In genomic region chr21:45592208-45592619, GRCh38 we compare ENCODE assay signal across 9 cellular contexts. TPM values are rescaled to one million over a fixed set of nuclear protein-coding genes. Genes with fewer than 3 reads are reported as not detected.
A peak's percentile ranks its signal among the peaks of the same experiment; 100 is the strongest.
DNase-seq lines count a peak whose midpoint lies in the region; ATAC-seq, FAIRE-seq and TF ChIP-seq lines count a peak whose summit lies in the region.
"Had no signal": no experiment of that assay in that cellular context is flagged by ENCODE, and none has a peak within 500 bp of the region (broad histone marks: within the 10 kb centered on the region; RNA-seq: fewer than 3 reads in every experiment).

No MANE protein-coding gene starts in this region.

- POLR2A ChIA-PET in HCT116 (lab: Charles Lee): interaction anchor here (1.2 kb wide), 1 partner anchor 36 kb away, joined by 5 read pairs; no protein-coding TSS in a partner anchor

- no peaks in the 10 kb centered on the region for H3K4me1 Mint-ChIP-seq in GM23338

- peaks cover 19% of the 10 kb centered on the region for H3K27me3 Mint-ChIP-seq in GM23338 (ENCODE audit: insufficient read depth, low read depth, poor library complexity)

- no peak overlapping the region for H3K9ac ChIP-seq in HCT116 (ENCODE audit: low read length)

- no peaks in the 10 kb centered on the region for H4K20me1 ChIP-seq in HCT116 (ENCODE audit: insufficient read depth)
- no peaks in the 10 kb centered on the region; the same call in 1 of the 2 replicates for H4K20me1 ChIP-seq in GM23338 (replicated peaks; ENCODE audit: insufficient read depth)

- BruUV-seq in HCT116 (replicated peaks; lab: Mats Ljungman, UMichigan): no TSS peak

- peak; percentile 61 for DNase-seq in CD1c-positive myeloid dendritic cell (ENCODE audit: extremely low spot score)
- no peak for DNase-seq in HCT116 (ENCODE audit: low read depth, low spot score)
- DNase-seq in activated CD4-positive, CD25-positive, alpha-beta regulatory T cell treated with anti-CD3 and anti-CD28 coated beads, Interleukin-2, amount 50 U/mL, for 16 hours (ENCODE audit: low read depth, low spot score): peak; percentile 66
- peak; percentile 40 to 52 (median 51) for DNase-seq in effector memory CD4-positive, alpha-beta T cell
- DNase-seq in stimulated activated CD8-positive, alpha-beta memory T cell treated with anti-CD3 and anti-CD28 coated beads, Interleukin-4, amount 100 ng/mL, for 48 hours: peak; percentile 76
- DNase-seq in frontal cortex (ENCODE audit: low spot score in 2 of 2): no peak
- DNase-seq in GM23338 (ENCODE audit: low spot score): no peak

- H3K4me3 ChIP-seq in HCT116 (replicated peaks in 1 of 2; ENCODE audit: low read depth in 1 of 2, low read length in 2 of 2) (no peak overlapping the region), GM23338 (no peak overlapping the region)
- no peak overlapping the region for H3K4me3 ChIP-seq in effector memory CD4-positive, alpha-beta T cell (ENCODE audit: insufficient read depth, low read depth, low read length, poor library complexity, severe bottlenecking)

- CTCF ChIA-PET in HCT116 (lab: Charles Lee): interaction anchor here (1.0 kb wide), 1 partner anchor 36 kb away, joined by 6 read pairs; no protein-coding TSS in a partner anchor

- ATAC-seq in HCT116: no peak
- no peak for ATAC-seq in GM19328 (IDR thresholded peaks at IDR 0.05; ENCODE audit: unreplicated experiment)
- ATAC-seq in GM23338: no peak

- no peak for FAIRE-seq in frontal cortex (lab: Jason Lieb, UNC)

- TF ChIP-seq RAD21 in HCT116 (IDR thresholded peaks at IDR 0.05; ENCODE audit: low read depth): no peak

- no peak overlapping the region for H3K4me3 Mint-ChIP-seq in GM23338

- TF ChIP-seq CTCF in HCT116 (IDR thresholded peaks at IDR 0.05 in 2 of 3, conservative IDR thresholded peaks at IDR 0.05 in 1 of 3; ENCODE audit: borderline replicate concordance in 1 of 3, insufficient read depth in 1 of 3, low read depth in 2 of 3, low read length in 2 of 3) (no peak), GM23338 (conservative IDR thresholded peaks at IDR 0.05; ENCODE audit: low read depth in 2 of 2) (no peak)

- H3K4me1 ChIP-seq in HCT116 (ENCODE audit: control insufficient read depth in 1 of 2, insufficient read depth in 2 of 2, low read length in 2 of 2) (peaks cover 0 to 19% of the 10 kb centered on the region in 2 experiments; a peak in 2 of 4 replicates), GM23338 (ENCODE audit: insufficient read depth) (no peaks in the 10 kb centered on the region)
- peaks cover 26% of the 10 kb centered on the region for H3K4me1 ChIP-seq in effector memory CD4-positive, alpha-beta T cell (ENCODE audit: control insufficient read depth, insufficient read depth, low read length, poor library complexity, severe bottlenecking)
- H3K4me1 ChIP-seq: Caco-2 had no signal

- no peak overlapping the region for H3K27ac ChIP-seq in HCT116 (ENCODE audit: low read depth, low read length)
- H3K27ac ChIP-seq in effector memory CD4-positive, alpha-beta T cell (ENCODE audit: insufficient read depth, low read length, poor library complexity, severe bottlenecking): peak overlapping the region; percentile 55
- no peak overlapping the region for H3K27ac ChIP-seq in GM23338 (ENCODE audit: low read depth)

- peaks cover 29% of the 10 kb centered on the region for H3K9me3 Mint-ChIP-seq in GM23338

- H3K4me2 ChIP-seq in HCT116 (ENCODE audit: low read length) (0 out of 2 replicates have a peak overlapping the region, but pooled peaks have one; percentile 74), GM23338 (no peak overlapping the region)

- H3K9me2 ChIP-seq in HCT116 (ENCODE audit: insufficient read depth) (no peaks in the 10 kb centered on the region), GM23338 (ENCODE audit: insufficient read depth) (peaks cover 5% of the 10 kb centered on the region; the same call in 1 of the 2 replicates)

- TF ChIP-seq POLR2A in HCT116 (IDR thresholded peaks at IDR 0.05; ENCODE audit: borderline replicate concordance, extremely low read depth, insufficient read depth, insufficient read length): no peak

- H3K9me3 ChIP-seq in HCT116 (ENCODE audit: control insufficient read depth in 1 of 2, insufficient read depth in 1 of 2, low read depth in 1 of 2, low read length in 2 of 2): peaks cover 0 to under 1% of the 10 kb centered on the region in 2 experiments; a peak in 1 of 4 replicates
- H3K9me3 ChIP-seq in effector memory CD4-positive, alpha-beta T cell (ENCODE audit: control insufficient read depth, low read length): no peaks in the 10 kb centered on the region
- H3K9me3 ChIP-seq: Caco-2 had no signal

- H3K27ac Mint-ChIP-seq in GM23338: no peak overlapping the region

- H3K36me3 ChIP-seq in HCT116 (ENCODE audit: control insufficient read depth in 1 of 2, insufficient read depth in 2 of 2, low read length in 2 of 2): no peaks in the 10 kb centered on the region
- no peaks in the 10 kb centered on the region for H3K36me3 ChIP-seq in effector memory CD4-positive, alpha-beta T cell (ENCODE audit: control insufficient read depth, insufficient read depth, low read length)
- H3K36me3 ChIP-seq in GM23338 (ENCODE audit: insufficient read depth): no peaks in the 10 kb centered on the region; the same call in 1 of the 2 replicates

- no peaks in the 10 kb centered on the region for H3K79me2 ChIP-seq in HCT116 (ENCODE audit: insufficient read depth, low read length)
- no peaks in the 10 kb centered on the region for H3K79me2 ChIP-seq in GM23338 (replicated peaks; ENCODE audit: insufficient read depth)

- H3K27me3 ChIP-seq in HCT116 (ENCODE audit: insufficient read depth, low read length) (no peaks in the 10 kb centered on the region), GM23338 (ENCODE audit: insufficient read depth) (peaks cover 28% of the 10 kb centered on the region)
- no peaks in the 10 kb centered on the region for H3K27me3 ChIP-seq in effector memory CD4-positive, alpha-beta T cell (replicated peaks; ENCODE audit: control insufficient read depth, insufficient read depth, low read length, poor library complexity, severe bottlenecking)

- RAD21 ChIA-PET in HCT116 (lab: Charles Lee; ENCODE audit: low non-redundant PET in 1 of 2, low total read pairs in 2 of 2, uncharacterized antibody in 2 of 2, unreplicated experiment in 2 of 2): no interaction called here

- H3F3A ChIP-seq in GM23338 (replicated peaks; ENCODE audit: low read depth): 0 out of 2 replicates have a peak, but pooled peaks cover 4% of the 10 kb centered on the region

- intact Hi-C loops in HCT116 (cut with micrococcal nuclease): no loop called here

- peaks cover 24% of the 10 kb centered on the region for H3K36me3 Mint-ChIP-seq in GM23338 (ENCODE audit: low read depth)

- H2AFZ ChIP-seq in HCT116 (ENCODE audit: low read depth, low read length, poor library complexity, severe bottlenecking) (no peak overlapping the region), GM23338 (no peak overlapping the region)

TF ChIP-seq in HCT116, 20 proteins besides CTCF, POLR2A, EP300 and RAD21:
- TF ChIP-seq MAX (IDR thresholded peaks at IDR 0.05): no peak
- TF ChIP-seq CEBPB (IDR thresholded peaks at IDR 0.05; ENCODE audit: low read depth): peak; percentile 22; the same call in 1 of the 2 replicates

TF ChIP-seq in GM23338, 12 proteins besides CTCF, POLR2A, EP300 and RAD21 (continues in another document):
- TF ChIP-seq NANOG (IDR thresholded peaks at IDR 0.05; ENCODE audit: borderline replicate concordance) (no peak), ZNF114 (CRISPR knock-in tag; IDR thresholded peaks at IDR 0.05) (no peak)

RNA-seq across cellular contexts. Expression of gene SLC19A1, which starts 50.0 kb away (rescaled TPM):
- 50.2 TPM for total RNA-seq in HCT116 (2021; ENCODE audit: unreplicated experiment)
- 23.8 and 27.8 TPM in 2 replicates for polyA plus RNA-seq in HCT116 (2012)
- 9.0 TPM for total RNA-seq in frontal cortex
- 25.9 and 33.0 TPM in 2 replicates for total RNA-seq in GM23338 (2014; rRNA removed; shearing (Covaris generic))
- 31.2 and 37.4 TPM in 2 replicates for polyA plus RNA-seq in GM23338 (2016; fragmentation: Nextera tagmentation; extraction: Ambion mirVana)

RNA-seq across cellular contexts. Expression of gene PCBP3, which starts 51.3 kb away (rescaled TPM):
- total RNA-seq in HCT116 (2021; ENCODE audit: unreplicated experiment) (3.1 TPM), frontal cortex (7.3 TPM)
- 1.6 and 1.7 TPM in 2 replicates for polyA plus RNA-seq in HCT116 (2012)
- 7.8 and 9.1 TPM in 2 replicates for total RNA-seq in GM23338 (2014; rRNA removed; shearing (Covaris generic))
- 6.5 and 7.1 TPM in 2 replicates for polyA plus RNA-seq in GM23338 (2016; fragmentation: Nextera tagmentation; extraction: Ambion mirVana)

Comparison
In these comparisons a context has a peak if more than half of its experiments do, and no peak if none do; other contexts are left out.
1. DNase-seq: peak in CD1c-positive myeloid dendritic cell (single experiment), activated CD4-positive, CD25-positive, alpha-beta regulatory T cell treated with anti-CD3 and anti-CD28 coated beads, Interleukin-2, amount 50 U/mL, for 16 hours (single experiment), effector memory CD4-positive, alpha-beta T cell (3 of 3) and stimulated activated CD8-positive, alpha-beta memory T cell treated with anti-CD3 and anti-CD28 coated beads, Interleukin-4, amount 100 ng/mL, for 48 hours (single experiment); none in HCT116 (single experiment), frontal cortex (0 of 2) and GM23338 (single experiment).